In the genomic region with DNA sequence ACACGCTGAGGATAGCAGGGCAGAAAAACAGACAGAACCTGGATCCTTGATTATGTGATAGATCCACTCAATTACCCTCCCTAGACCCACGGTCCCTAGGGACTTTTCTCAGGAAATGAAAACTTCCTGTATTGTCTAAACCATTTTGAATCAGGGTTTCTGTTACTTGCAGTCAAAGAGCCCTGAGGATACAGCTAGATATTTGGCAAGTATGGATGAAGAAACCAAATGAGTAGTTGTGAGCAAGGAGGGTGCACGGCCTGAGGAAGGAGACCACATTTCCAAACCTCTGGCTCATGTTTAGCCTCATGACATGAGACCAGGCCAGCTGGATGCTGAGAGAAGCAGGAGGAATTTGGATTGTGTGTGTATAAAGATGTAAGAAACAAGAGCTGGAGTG, we compare ENCODE assay signal across 16 cellular contexts.
A peak's percentile ranks its signal among the peaks of the same experiment; 100 is the strongest.
DNase-seq lines count a peak whose midpoint lies in the region; ATAC-seq and TF ChIP-seq lines count a peak whose summit lies in the region.
"Had no signal": no experiment of that assay in that cellular context is flagged by ENCODE, and none has a peak within 500 bp of the region (broad histone marks: within the 10 kb centered on the region; RNA-seq: fewer than 3 reads in every experiment).

No MANE protein-coding gene starts in this region.

- no peak for ATAC-seq in activated naive CD8-positive, alpha-beta T cell treated with anti-CD3 and anti-CD28 coated beads, Interleukin-2, amount 10 ng/mL, durations not matched to agents 7 days and 5 days (ENCODE audit: low read depth)
- no peak for ATAC-seq in GM18868 (IDR thresholded peaks at IDR 0.05; ENCODE audit: unreplicated experiment)
- ATAC-seq in T-cell (replicated peaks in 1 of 4) = no peak
- ATAC-seq: activated T-cell treated with anti-CD3 and anti-CD28 coated beads, Interleukin-2, amount 50 U/mL, for 4 hours; T-helper 17 cell had no signal

- no peak for TF ChIP-seq POLR2A in vagina (IDR thresholded peaks at IDR 0.05)

- no peaks in the 10 kb centered on the region for H3K9me3 Mint-ChIP-seq in activated naive CD8-positive, alpha-beta T cell treated with anti-CD3 and anti-CD28 coated beads, Interleukin-2, amount 10 ng/mL, durations not matched to agents 7 days and 5 days
- H3K9me3 Mint-ChIP-seq in activated naive CD8-positive, alpha-beta T cell treated with anti-CD3 and anti-CD28 coated beads for 36 hours = no peaks in the 10 kb centered on the region
- H3K9me3 Mint-ChIP-seq in T-cell = no peaks in the 10 kb centered on the region
- H3K9me3 Mint-ChIP-seq: activated T-cell treated with anti-CD3 and anti-CD28 coated beads, Interleukin-2, amount 50 U/mL, for 4 hours; neural crest cell had no signal

- no peaks in the 10 kb centered on the region for H3K27me3 ChIP-seq in vagina
- H3K27me3 ChIP-seq: adrenal gland, MG63 had no signal

- POLR2A ChIA-PET in activated naive CD8-positive, alpha-beta T cell treated with anti-CD3 and anti-CD28 coated beads, Interleukin-2, amount 10 ng/mL, durations not matched to agents 7 days and 5 days (lab: Charles Lee) = no interaction called here
- POLR2A ChIA-PET in T-cell (lab: Charles Lee) = no interaction called here

- no peaks in the 10 kb centered on the region for H3K36me3 ChIP-seq in SK-N-MC (ENCODE audit: insufficient read depth, low read length)
- no peaks in the 10 kb centered on the region for H3K36me3 ChIP-seq in vagina
- H3K36me3 ChIP-seq: adrenal gland, lower lobe of right lung, MG63 had no signal

- CTCF ChIA-PET in T-cell (lab: Charles Lee) = no interaction called here

- peak overlapping the region; percentile 56 for H3K27ac Mint-ChIP-seq in activated naive CD8-positive, alpha-beta T cell treated with anti-CD3 and anti-CD28 coated beads, Interleukin-2, amount 10 ng/mL, durations not matched to agents 7 days and 5 days
- no peak overlapping the region for H3K27ac Mint-ChIP-seq in activated naive CD8-positive, alpha-beta T cell treated with anti-CD3 and anti-CD28 coated beads for 36 hours
- no peak overlapping the region for H3K27ac Mint-ChIP-seq in T-cell
- H3K27ac Mint-ChIP-seq: T-helper 17 cell had no signal

- DNase-seq in activated naive CD8-positive, alpha-beta T cell treated with anti-CD3 and anti-CD28 coated beads, Interleukin-2, amount 10 ng/mL, durations not matched to agents 7 days and 5 days = no peak
- DNase-seq in activated naive CD8-positive, alpha-beta T cell treated with anti-CD3 and anti-CD28 coated beads for 36 hours = no peak
- DNase-seq in SK-N-MC (ENCODE audit: low read depth, low spot score) (peak; percentile 70), fibroblast of pulmonary artery (ENCODE audit: low read depth) (peak; percentile 60), vagina (ENCODE audit: extremely low spot score in 2 of 2) (no peak), T-cell (no peak), NCI-H1694 treated with DMSO at 0.1 percent for 48 hours (lab: John Stamatoyannopoulos, UW) (no peak)
- DNase-seq: activated T-cell treated with anti-CD3 and anti-CD28 coated beads, Interleukin-2, amount 50 U/mL, for 4 hours; lower lobe of right lung; MG63; NCI-H446; stimulated activated naive CD4-positive, alpha-beta T cell treated with Interleukin-2 at 50 U/mL for 16 hours; T-helper 17 cell had no signal

- TF ChIP-seq CTCF in fibroblast of pulmonary artery (IDR thresholded peaks at IDR 0.05; ENCODE audit: low read length, missing control alignments) (no peak), vagina (IDR thresholded peaks at IDR 0.05) (no peak)

- peak overlapping the region; percentile 67; the same call in 1 of the 2 replicates for H3K27ac ChIP-seq in SK-N-MC
- H3K27ac ChIP-seq in vagina = peak overlapping the region; percentile 25
- H3K27ac ChIP-seq: adrenal gland, lower lobe of right lung had no signal

- no peaks in the 10 kb centered on the region for H3K36me3 Mint-ChIP-seq in activated naive CD8-positive, alpha-beta T cell treated with anti-CD3 and anti-CD28 coated beads, Interleukin-2, amount 10 ng/mL, durations not matched to agents 7 days and 5 days
- no peaks in the 10 kb centered on the region for H3K36me3 Mint-ChIP-seq in activated naive CD8-positive, alpha-beta T cell treated with anti-CD3 and anti-CD28 coated beads for 36 hours
- H3K36me3 Mint-ChIP-seq in T-cell = no peaks in the 10 kb centered on the region

- H3K9me3 ChIP-seq in SK-N-MC (ENCODE audit: low read depth, low read length) (no peaks in the 10 kb centered on the region), vagina (no peaks in the 10 kb centered on the region)
- H3K9me3 ChIP-seq: adrenal gland, lower lobe of right lung, MG63 had no signal

- H3K27me3 Mint-ChIP-seq in activated naive CD8-positive, alpha-beta T cell treated with anti-CD3 and anti-CD28 coated beads, Interleukin-2, amount 10 ng/mL, durations not matched to agents 7 days and 5 days = peaks cover 4% of the 10 kb centered on the region
- no peaks in the 10 kb centered on the region for H3K27me3 Mint-ChIP-seq in activated naive CD8-positive, alpha-beta T cell treated with anti-CD3 and anti-CD28 coated beads for 36 hours
- H3K27me3 Mint-ChIP-seq in T-cell = peaks cover 4 to 8% of the 10 kb centered on the region in 2 donors

- no peaks in the 10 kb centered on the region for H3K4me1 ChIP-seq in vagina
- H3K4me1 ChIP-seq: adrenal gland had no signal

- H3K4me1 Mint-ChIP-seq in activated naive CD8-positive, alpha-beta T cell treated with anti-CD3 and anti-CD28 coated beads, Interleukin-2, amount 10 ng/mL, durations not matched to agents 7 days and 5 days = peaks cover 6% of the 10 kb centered on the region
- H3K4me1 Mint-ChIP-seq in activated naive CD8-positive, alpha-beta T cell treated with anti-CD3 and anti-CD28 coated beads for 36 hours = no peaks in the 10 kb centered on the region
- H3K4me1 Mint-ChIP-seq in T-cell = no peaks in the 10 kb centered on the region

- H3K4me3 ChIP-seq in SK-N-MC (no peak overlapping the region), fibroblast of pulmonary artery (replicated peaks; ENCODE audit: low read depth, low read length) (no peak overlapping the region), vagina (no peak overlapping the region)
- H3K4me3 ChIP-seq: adrenal gland, lower lobe of right lung, MG63 had no signal

- H3K9ac ChIP-seq in SK-N-MC (ENCODE audit: insufficient read length) = no peak overlapping the region

- no peak overlapping the region for H3K4me3 Mint-ChIP-seq in activated naive CD8-positive, alpha-beta T cell treated with anti-CD3 and anti-CD28 coated beads, Interleukin-2, amount 10 ng/mL, durations not matched to agents 7 days and 5 days
- H3K4me3 Mint-ChIP-seq in activated naive CD8-positive, alpha-beta T cell treated with anti-CD3 and anti-CD28 coated beads for 36 hours = no peak overlapping the region
- H3K4me3 Mint-ChIP-seq in T-cell = no peak overlapping the region
- H3K4me3 Mint-ChIP-seq: activated T-cell treated with anti-CD3 and anti-CD28 coated beads, Interleukin-2, amount 50 U/mL, for 4 hours; neural crest cell; T-helper 17 cell had no signal

- intact Hi-C loops in vagina (cut with DNase I) = no loop called here

Comparison
In these comparisons a context has a peak if more than half of its experiments do, and no peak if none do; other contexts are left out.
1. DNase-seq: peak in SK-N-MC (single experiment) and fibroblast of pulmonary artery (single experiment); none in activated naive CD8-positive, alpha-beta T cell treated with anti-CD3 and anti-CD28 coated beads, Interleukin-2, amount 10 ng/mL, durations not matched to agents 7 days and 5 days (single experiment), activated naive CD8-positive, alpha-beta T cell treated with anti-CD3 and anti-CD28 coated beads for 36 hours (single experiment), vagina (0 of 2), T-cell (0 of 34) and NCI-H1694 treated with DMSO at 0.1 percent for 48 hours (single experiment).